ENCODE assay signal across 13 cellular contexts in the genomic region with DNA sequence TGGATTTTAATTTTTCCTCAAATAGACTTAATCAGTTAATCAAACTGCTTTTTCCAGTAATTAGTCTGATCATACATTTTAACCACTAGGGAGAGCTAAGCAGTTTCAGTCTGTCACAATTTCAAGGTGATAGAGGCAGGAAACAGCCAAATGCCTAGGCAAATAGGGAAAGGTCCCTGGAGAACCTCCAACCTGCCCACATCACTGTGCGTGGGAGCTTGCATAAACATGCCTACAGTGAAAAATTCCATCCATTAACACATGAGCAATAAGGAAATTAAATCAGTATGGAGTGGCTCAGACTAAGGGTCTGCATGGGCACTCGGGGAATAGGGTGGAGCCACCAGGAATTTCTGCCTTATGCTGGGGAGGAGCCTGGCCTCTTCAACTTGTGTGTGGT.
DNase-seq lines count a peak whose midpoint lies in the region; ATAC-seq, FAIRE-seq and TF ChIP-seq lines count a peak whose summit lies in the region.
"Had no signal": no experiment of that assay in that cellular context is flagged by ENCODE, and none has a peak within 500 bp of the region (broad histone marks: within the 10 kb centered on the region; RNA-seq: fewer than 3 reads in every experiment).

No MANE protein-coding gene starts in this region.

- TF ChIP-seq CTCF in WTC11 (IDR thresholded peaks at IDR 0.05) (no peak), glutamatergic neuron (IDR thresholded peaks at IDR 0.05; ENCODE audit: partially characterized antibody, unreplicated experiment) (no peak), psoas muscle (IDR thresholded peaks at IDR 0.05) (no peak), endothelial cell (IDR thresholded peaks at IDR 0.05; ENCODE audit: unreplicated experiment) (no peak)

- DNase-seq in NCI-H748 (lab: John Stamatoyannopoulos, UW; ENCODE audit: unreplicated experiment) (peak; percentile 22), NCI-H748 treated with DMSO at 0.1 percent for 48 hours (lab: John Stamatoyannopoulos, UW) (no peak), WTC11 (ENCODE audit: low spot score) (no peak), glutamatergic neuron (peak; percentile 17), urothelium cell line (ENCODE audit: low spot score) (peak; percentile 20), psoas muscle (no peak), endothelial cell (ENCODE audit: low spot score) (no peak), erythroblast (lab: John Stamatoyannopoulos, UW) (no peak)
- DNase-seq: activated CD8-positive, alpha-beta memory T cell treated with anti-CD3 and anti-CD28 coated beads for 24 hours; GF-D8; naive thymus-derived CD4-positive, alpha-beta T cell; stimulated activated CD4-positive, alpha-beta T cell treated with anti-CD3 and anti-CD28 coated beads, Interleukin-4, amount 100 ng/mL, for 1 hour had no signal

- H3K4me3 ChIP-seq in psoas muscle, result no peak overlapping the region
- H3K4me3 ChIP-seq: ascending aorta had no signal

- no peak overlapping the region for H3K27ac ChIP-seq in psoas muscle
- H3K27ac ChIP-seq: ascending aorta had no signal

- no peak overlapping the region for H3K27ac Mint-ChIP-seq in WTC11
- no peak overlapping the region for H3K27ac Mint-ChIP-seq in glutamatergic neuron (ENCODE audit: unreplicated experiment)
- H3K27ac Mint-ChIP-seq in endothelial cell (ENCODE audit: unreplicated experiment), result no peak overlapping the region
- H3K27ac Mint-ChIP-seq: naive thymus-derived CD4-positive, alpha-beta T cell had no signal

- POLR2A ChIA-PET in WTC11 (lab: Charles Lee), result no interaction called here

- no peaks in the 10 kb centered on the region for H3K27me3 Mint-ChIP-seq in WTC11 (ENCODE audit: low read depth)
- no peaks in the 10 kb centered on the region for H3K27me3 Mint-ChIP-seq in glutamatergic neuron (ENCODE audit: unreplicated experiment)
- peaks cover 2% of the 10 kb centered on the region for H3K27me3 Mint-ChIP-seq in endothelial cell (ENCODE audit: unreplicated experiment)

- H3K9me3 ChIP-seq in psoas muscle, result no peaks in the 10 kb centered on the region
- H3K9me3 ChIP-seq: ascending aorta had no signal

- no peaks in the 10 kb centered on the region for H3K36me3 ChIP-seq in psoas muscle (ENCODE audit: insufficient read depth in 1 of 2, low read depth in 1 of 2)
- H3K36me3 ChIP-seq: ascending aorta had no signal

- H3K27me3 ChIP-seq in psoas muscle (ENCODE audit: insufficient read depth in 3 of 3, low read length in 2 of 3), result no peaks in the 10 kb centered on the region
- H3K27me3 ChIP-seq: ascending aorta had no signal

- H3K4me1 Mint-ChIP-seq in WTC11 (peaks cover 11% of the 10 kb centered on the region; the same call in 1 of the 2 replicates), glutamatergic neuron (ENCODE audit: low read depth, unreplicated experiment) (peaks cover 3% of the 10 kb centered on the region), endothelial cell (ENCODE audit: unreplicated experiment) (no peaks in the 10 kb centered on the region)

- WGBS in psoas muscle, 3 donors, result 44 to 58% (median 45%) methylated on average over 2 of the region's 2 CpGs

- CTCF ChIA-PET in WTC11 (lab: Charles Lee), result interaction anchor here (1.5 kb wide), 1 partner anchor 16 kb away, joined by 6 read pairs; no protein-coding TSS in a partner anchor

- ATAC-seq in WTC11 (peak; percentile 78), psoas muscle (no peak)
- ATAC-seq: naive thymus-derived CD4-positive, alpha-beta T cell had no signal

- H3K9me3 Mint-ChIP-seq in WTC11, result peaks cover 35% of the 10 kb centered on the region
- peaks cover 3% of the 10 kb centered on the region for H3K9me3 Mint-ChIP-seq in glutamatergic neuron (ENCODE audit: unreplicated experiment)
- no peaks in the 10 kb centered on the region for H3K9me3 Mint-ChIP-seq in endothelial cell (ENCODE audit: unreplicated experiment)

- H3K36me3 Mint-ChIP-seq in WTC11, result peaks cover 8% of the 10 kb centered on the region
- H3K36me3 Mint-ChIP-seq in glutamatergic neuron (ENCODE audit: unreplicated experiment), result peaks cover 11% of the 10 kb centered on the region
- no peaks in the 10 kb centered on the region for H3K36me3 Mint-ChIP-seq in endothelial cell (ENCODE audit: low read depth, unreplicated experiment)
- H3K36me3 Mint-ChIP-seq: naive thymus-derived CD4-positive, alpha-beta T cell had no signal

- no peaks in the 10 kb centered on the region for H3K4me1 ChIP-seq in psoas muscle
- H3K4me1 ChIP-seq: ascending aorta had no signal

- no peak for TF ChIP-seq POLR2A in erythroblast (IDR thresholded peaks at IDR 0.05; ENCODE audit: low read length)

- intact Hi-C loops in psoas muscle (cut with DNase I), result no loop called here

- FAIRE-seq in urothelium cell line (lab: Jason Lieb, UNC), result no peak

- H3K4me3 Mint-ChIP-seq in WTC11 (no peak overlapping the region), glutamatergic neuron (ENCODE audit: unreplicated experiment) (no peak overlapping the region), endothelial cell (ENCODE audit: unreplicated experiment) (no peak overlapping the region)
- H3K4me3 Mint-ChIP-seq: naive thymus-derived CD4-positive, alpha-beta T cell had no signal

TF ChIP-seq in WTC11, 78 proteins besides CTCF, POLR2A, EP300 and RAD21:
- TF ChIP-seq RELA (CRISPR knock-in tag; IDR thresholded peaks at IDR 0.05; ENCODE audit: borderline replicate concordance), result no peak
- no peak for TF ChIP-seq RORB (CRISPR knock-in tag; IDR thresholded peaks at IDR 0.05)
- TF ChIP-seq, protein P1, sequence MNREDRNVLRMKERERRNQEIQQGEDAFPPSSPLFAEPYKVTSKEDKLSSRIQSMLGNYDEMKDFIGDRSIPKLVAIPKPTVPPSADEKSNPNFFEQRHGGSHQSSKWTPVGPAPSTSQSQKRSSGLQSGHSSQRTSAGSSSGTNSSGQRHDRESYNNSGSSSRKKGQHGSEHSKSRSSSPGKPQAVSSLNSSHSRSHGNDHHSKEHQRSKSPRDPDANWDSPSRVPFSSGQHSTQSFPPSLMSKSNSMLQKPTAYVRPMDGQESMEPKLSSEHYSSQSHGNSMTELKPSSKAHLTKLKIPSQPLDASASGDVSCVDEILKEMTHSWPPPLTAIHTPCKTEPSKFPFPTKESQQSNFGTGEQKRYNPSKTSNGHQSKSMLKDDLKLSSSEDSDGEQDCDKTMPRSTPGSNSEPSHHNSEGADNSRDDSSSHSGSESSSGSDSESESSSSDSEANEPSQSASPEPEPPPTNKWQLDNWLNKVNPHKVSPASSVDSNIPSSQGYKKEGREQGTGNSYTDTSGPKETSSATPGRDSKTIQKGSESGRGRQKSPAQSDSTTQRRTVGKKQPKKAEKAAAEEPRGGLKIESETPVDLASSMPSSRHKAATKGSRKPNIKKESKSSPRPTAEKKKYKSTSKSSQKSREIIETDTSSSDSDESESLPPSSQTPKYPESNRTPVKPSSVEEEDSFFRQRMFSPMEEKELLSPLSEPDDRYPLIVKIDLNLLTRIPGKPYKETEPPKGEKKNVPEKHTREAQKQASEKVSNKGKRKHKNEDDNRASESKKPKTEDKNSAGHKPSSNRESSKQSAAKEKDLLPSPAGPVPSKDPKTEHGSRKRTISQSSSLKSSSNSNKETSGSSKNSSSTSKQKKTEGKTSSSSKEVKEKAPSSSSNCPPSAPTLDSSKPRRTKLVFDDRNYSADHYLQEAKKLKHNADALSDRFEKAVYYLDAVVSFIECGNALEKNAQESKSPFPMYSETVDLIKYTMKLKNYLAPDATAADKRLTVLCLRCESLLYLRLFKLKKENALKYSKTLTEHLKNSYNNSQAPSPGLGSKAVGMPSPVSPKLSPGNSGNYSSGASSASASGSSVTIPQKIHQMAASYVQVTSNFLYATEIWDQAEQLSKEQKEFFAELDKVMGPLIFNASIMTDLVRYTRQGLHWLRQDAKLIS (CRISPR knock-in tag; IDR thresholded peaks at IDR 0.05; ENCODE audit: borderline replicate concordance), result no peak
- no peak for TF ChIP-seq KAT7 (CRISPR knock-in tag; IDR thresholded peaks at IDR 0.05; ENCODE audit: borderline replicate concordance)
- no peak for TF ChIP-seq FOXJ3 (CRISPR knock-in tag; IDR thresholded peaks at IDR 0.05; ENCODE audit: borderline replicate concordance)
- TF ChIP-seq, protein P2, sequence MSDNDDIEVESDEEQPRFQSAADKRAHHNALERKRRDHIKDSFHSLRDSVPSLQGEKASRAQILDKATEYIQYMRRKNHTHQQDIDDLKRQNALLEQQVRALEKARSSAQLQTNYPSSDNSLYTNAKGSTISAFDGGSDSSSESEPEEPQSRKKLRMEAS (CRISPR knock-in tag; IDR thresholded peaks at IDR 0.05), result no peak
- TF ChIP-seq, protein P3, sequence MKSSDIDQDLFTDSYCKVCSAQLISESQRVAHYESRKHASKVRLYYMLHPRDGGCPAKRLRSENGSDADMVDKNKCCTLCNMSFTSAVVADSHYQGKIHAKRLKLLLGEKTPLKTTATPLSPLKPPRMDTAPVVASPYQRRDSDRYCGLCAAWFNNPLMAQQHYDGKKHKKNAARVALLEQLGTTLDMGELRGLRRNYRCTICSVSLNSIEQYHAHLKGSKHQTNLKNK (CRISPR knock-in tag; IDR thresholded peaks at IDR 0.05), result no peak
- TF ChIP-seq PRRX2 (CRISPR knock-in tag; IDR thresholded peaks at IDR 0.05), result no peak

Comparison
In these comparisons a context has a peak if more than half of its experiments do, and no peak if none do; other contexts are left out.
1. DNase-seq: peak in NCI-H748 (single experiment), glutamatergic neuron (single experiment) and urothelium cell line (single experiment); none in NCI-H748 treated with DMSO at 0.1 percent for 48 hours (single experiment), WTC11 (single experiment), psoas muscle (0 of 2), endothelial cell (single experiment) and erythroblast (0 of 2).